ENCODE assay signal across 9 cellular contexts in genomic region chr10:78578929-78579328, GRCh38.
DNase-seq lines count a peak whose midpoint lies in the region; ATAC-seq and TF ChIP-seq lines count a peak whose summit lies in the region.
"Had no signal": no experiment of that assay in that cellular context is flagged by ENCODE, and none has a peak within 500 bp of the region (broad histone marks: within the 10 kb centered on the region; RNA-seq: fewer than 3 reads in every experiment).

No MANE protein-coding gene starts in this region.

- H3K36me3 Mint-ChIP-seq in activated naive CD8-positive, alpha-beta T cell treated with anti-CD3 and anti-CD28 coated beads, Interleukin-2, amount 50 U/mL, for 24 hours (ENCODE audit: low read depth), result peaks cover 2% of the 10 kb centered on the region

- peaks cover 24% of the 10 kb centered on the region for H3K4me1 Mint-ChIP-seq in activated naive CD8-positive, alpha-beta T cell treated with anti-CD3 and anti-CD28 coated beads, Interleukin-2, amount 50 U/mL, for 24 hours

- intact Hi-C loops in Right ventricle myocardium superior (cut with DNase I), result no loop called here

- no peaks in the 10 kb centered on the region for H3K9me3 Mint-ChIP-seq in activated naive CD8-positive, alpha-beta T cell treated with anti-CD3 and anti-CD28 coated beads, Interleukin-2, amount 50 U/mL, for 24 hours

- no peak overlapping the region for H3K27ac ChIP-seq in coronary artery

- H3K4me3 ChIP-seq in coronary artery, result no peak overlapping the region
- H3K4me3 ChIP-seq: skin epidermis had no signal

- no peaks in the 10 kb centered on the region for H3K27me3 Mint-ChIP-seq in activated naive CD8-positive, alpha-beta T cell treated with anti-CD3 and anti-CD28 coated beads, Interleukin-2, amount 50 U/mL, for 24 hours

- no peak overlapping the region for H3K4me3 Mint-ChIP-seq in activated naive CD8-positive, alpha-beta T cell treated with anti-CD3 and anti-CD28 coated beads, Interleukin-2, amount 50 U/mL, for 24 hours

- peak overlapping the region; percentile 88 for H3K27ac Mint-ChIP-seq in activated naive CD8-positive, alpha-beta T cell treated with anti-CD3 and anti-CD28 coated beads, Interleukin-2, amount 50 U/mL, for 24 hours

- ATAC-seq in GM21423 (IDR thresholded peaks at IDR 0.05; ENCODE audit: unreplicated experiment) (peak; percentile 81), Right ventricle myocardium superior (ENCODE audit: poor library complexity) (no peak)
- peak; percentile 97 for ATAC-seq in activated naive CD8-positive, alpha-beta T cell treated with anti-CD3 and anti-CD28 coated beads, Interleukin-2, amount 50 U/mL, for 24 hours

- DNase-seq in NCI-H1436 treated with DMSO at 0.1 percent for 48 hours (lab: John Stamatoyannopoulos, UW), result peak; percentile 70
- DNase-seq in activated naive CD8-positive, alpha-beta T cell treated with anti-CD3 and anti-CD28 coated beads, Interleukin-2, amount 50 U/mL, for 24 hours, result peak; percentile 66
- peak; percentile 49 to 59 for DNase-seq in stimulated activated CD4-positive, alpha-beta T cell treated with anti-CD3 and anti-CD28 coated beads, Interleukin-4, amount 100 ng/mL, for 48 hours (ENCODE audit: low read depth in 2 of 2)
- no peak for DNase-seq in Right ventricle myocardium superior
- no peak for DNase-seq in coronary artery (ENCODE audit: low spot score)
- no peak for DNase-seq in D341Med (ENCODE audit: low spot score)
- no peak for DNase-seq in T1000 (lab: John Stamatoyannopoulos, UW)

- no peak for TF ChIP-seq CTCF in coronary artery (IDR thresholded peaks at IDR 0.05)

Comparison
In these comparisons a context has a peak if more than half of its experiments do, and no peak if none do; other contexts are left out.
1. DNase-seq: peak in NCI-H1436 treated with DMSO at 0.1 percent for 48 hours (single experiment), activated naive CD8-positive, alpha-beta T cell treated with anti-CD3 and anti-CD28 coated beads, Interleukin-2, amount 50 U/mL, for 24 hours (single experiment) and stimulated activated CD4-positive, alpha-beta T cell treated with anti-CD3 and anti-CD28 coated beads, Interleukin-4, amount 100 ng/mL, for 48 hours (2 of 2); none in Right ventricle myocardium superior (single experiment), coronary artery (single experiment), D341Med (single experiment) and T1000 (single experiment).